Comparison of ENCODE assay signal across 17 cellular contexts in genomic region chr20:57583289-57584257, GRCh38. TPM values are rescaled to one million over a fixed set of nuclear protein-coding genes. Genes with fewer than 3 reads are reported as not detected.
DNase-seq lines count a peak whose midpoint lies in the region; ATAC-seq and TF ChIP-seq lines count a peak whose summit lies in the region.
"Had no signal": no experiment of that assay in that cellular context is flagged by ENCODE, and none has a peak within 500 bp of the region (broad histone marks: within the 10 kb centered on the region; RNA-seq: fewer than 3 reads in every experiment).

No MANE protein-coding gene starts in this region.

- H3K27me3 Mint-ChIP-seq in activated naive CD4-positive, alpha-beta T cell treated with anti-CD3 and anti-CD28 coated beads for 36 hours (ENCODE audit: low read depth): peaks cover 45% of the 10 kb centered on the region

- H3K4me3 Mint-ChIP-seq in activated naive CD4-positive, alpha-beta T cell treated with anti-CD3 and anti-CD28 coated beads for 36 hours: no peak overlapping the region
- H3K4me3 Mint-ChIP-seq: memory B cell had no signal

- ATAC-seq in left ventricle myocardium superior: no peak
- ATAC-seq in psoas muscle: no peak
- ATAC-seq in GM21390 (IDR thresholded peaks at IDR 0.05; ENCODE audit: unreplicated experiment): no peak
- ATAC-seq: activated naive CD4-positive, alpha-beta T cell treated with anti-CD3 and anti-CD28 coated beads, Interleukin-2, amount 50 U/mL, for 72 hours had no signal

- intact Hi-C loops in left ventricle myocardium superior (cut with micrococcal nuclease) (no loop called here), esophagus squamous epithelium (cut with DNase I) (no loop called here), psoas muscle (cut with DNase I) (no loop called here)
- intact Hi-C loops in activated naive CD4-positive, alpha-beta T cell treated with anti-CD3 and anti-CD28 coated beads for 36 hours (cut with micrococcal nuclease): no loop called here

- H3K4me3 ChIP-seq in right atrium auricular region (no peak overlapping the region), esophagus squamous epithelium (no peak overlapping the region), psoas muscle (no peak overlapping the region)

- H3K4me1 ChIP-seq in right atrium auricular region (no peaks in the 10 kb centered on the region), esophagus squamous epithelium (peaks cover 4 to 50% (median 14%) of the 10 kb centered on the region in 3 donors), psoas muscle (no peaks in the 10 kb centered on the region)

- no peak overlapping the region for H3K27ac Mint-ChIP-seq in activated naive CD4-positive, alpha-beta T cell treated with anti-CD3 and anti-CD28 coated beads for 36 hours
- H3K27ac Mint-ChIP-seq: activated naive CD4-positive, alpha-beta T cell treated with anti-CD3 and anti-CD28 coated beads, Interleukin-2, amount 50 U/mL, for 72 hours; memory B cell had no signal

- H3K9me3 ChIP-seq in right atrium auricular region: peaks cover 0 to 8% of the 10 kb centered on the region in 2 donors
- peaks cover 0 to 8% (median 7%) of the 10 kb centered on the region in 3 donors for H3K9me3 ChIP-seq in esophagus squamous epithelium
- H3K9me3 ChIP-seq in psoas muscle: no peaks in the 10 kb centered on the region

- WGBS in esophagus squamous epithelium, 2 donors: 85 to 90% methylated on average over 15 to 18 of the region's 18 CpGs
- 87 to 89% (median 88%) methylated on average over 18 of the region's 18 CpGs for WGBS in psoas muscle, 3 donors

- H3K27me3 ChIP-seq in right atrium auricular region (no peaks in the 10 kb centered on the region), esophagus squamous epithelium (peaks cover 0 to 41% (median 0%) of the 10 kb centered on the region in 4 donors), psoas muscle (ENCODE audit: insufficient read depth in 3 of 3, low read length in 2 of 3) (peaks cover 0 to 55% (median 7%) of the 10 kb centered on the region in 3 donors)

- TF ChIP-seq CTCF in right atrium auricular region (IDR thresholded peaks at IDR 0.05): no peak
- TF ChIP-seq CTCF in esophagus squamous epithelium (IDR thresholded peaks at IDR 0.05): no peak
- no peak for TF ChIP-seq CTCF in psoas muscle (IDR thresholded peaks at IDR 0.05)

- DNase-seq in right atrium auricular region (ENCODE audit: low spot score): no peak
- DNase-seq in left ventricle myocardium superior: no peak
- DNase-seq in esophagus squamous epithelium (lab: John Stamatoyannopoulos, UW): no peak
- no peak for DNase-seq in psoas muscle
- no peak for DNase-seq in activated naive CD4-positive, alpha-beta T cell treated with anti-CD3 and anti-CD28 coated beads for 36 hours
- DNase-seq in NCI-H748 (lab: John Stamatoyannopoulos, UW; ENCODE audit: unreplicated experiment): no peak
- DNase-seq in SW 1271 (lab: John Stamatoyannopoulos, UW): no peak
- DNase-seq: GOT3; KG1; NCI-H1417 treated with DMSO at 0.1 percent for 48 hours; stimulated activated CD4-positive, alpha-beta T cell treated with anti-CD3 and anti-CD28 coated beads, Interleukin-2, amount 100 ng/mL, for 48 hours had no signal

- no peak for TF ChIP-seq POLR2A in esophagus squamous epithelium (IDR thresholded peaks at IDR 0.05)

- peaks cover 4% of the 10 kb centered on the region for H3K9me3 Mint-ChIP-seq in activated naive CD4-positive, alpha-beta T cell treated with anti-CD3 and anti-CD28 coated beads for 36 hours
- H3K9me3 Mint-ChIP-seq: activated naive CD4-positive, alpha-beta T cell treated with anti-CD3 and anti-CD28 coated beads, Interleukin-2, amount 50 U/mL, for 72 hours; memory B cell had no signal

- peak overlapping the region; percentile 39 to 62 for H3K27ac ChIP-seq in right atrium auricular region
- peak overlapping the region; percentile 3 to 88 (median 62) for H3K27ac ChIP-seq in esophagus squamous epithelium
- peak overlapping the region; percentile 36 for H3K27ac ChIP-seq in psoas muscle

- H3K4me1 Mint-ChIP-seq in activated naive CD4-positive, alpha-beta T cell treated with anti-CD3 and anti-CD28 coated beads for 36 hours (ENCODE audit: low read depth): no peaks in the 10 kb centered on the region

- CTCF ChIA-PET in activated naive CD4-positive, alpha-beta T cell treated with anti-CD3 and anti-CD28 coated beads for 36 hours (lab: Charles Lee): interaction anchor here (1.3 to 1.6 kb wide), 3 partner anchors 13 to 81 kb away, joined by 3 to 5 read pairs (median 3); no protein-coding TSS in a partner anchor

- H3K36me3 Mint-ChIP-seq in activated naive CD4-positive, alpha-beta T cell treated with anti-CD3 and anti-CD28 coated beads for 36 hours (ENCODE audit: low read depth): no peaks in the 10 kb centered on the region
- H3K36me3 Mint-ChIP-seq: activated naive CD4-positive, alpha-beta T cell treated with anti-CD3 and anti-CD28 coated beads, Interleukin-2, amount 50 U/mL, for 72 hours had no signal

- no peaks in the 10 kb centered on the region for H3K36me3 ChIP-seq in right atrium auricular region
- H3K36me3 ChIP-seq in esophagus squamous epithelium: no peaks in the 10 kb centered on the region
- no peaks in the 10 kb centered on the region for H3K36me3 ChIP-seq in psoas muscle (ENCODE audit: insufficient read depth in 1 of 2, low read depth in 1 of 2)

RNA-seq across cellular contexts. Expression of gene PCK1, which starts 22.7 kb away (rescaled TPM):
- total RNA-seq in right atrium auricular region: 1 to 10 TPM in 1 of 2 donors, under 1 TPM in 1; 0.52 to 4.7 TPM
- total RNA-seq in left ventricle myocardium superior: 0.62 TPM
- total RNA-seq in esophagus squamous epithelium: 1 to 10 TPM in 1 of 4 donors, under 1 TPM in 3; 0.38 to 1.4 (median 0.65) TPM
- total RNA-seq in psoas muscle: under 1 TPM; 0.26 to 0.63 (median 0.38) TPM
- under 1 TPM; 0.24 to 0.81 (median 0.53) TPM for polyA plus RNA-seq in psoas muscle
- total RNA-seq in activated naive CD4-positive, alpha-beta T cell treated with anti-CD3 and anti-CD28 coated beads for 36 hours: not detected
- total RNA-seq: activated naive CD4-positive, alpha-beta T cell treated with anti-CD3 and anti-CD28 coated beads, Interleukin-2, amount 50 U/mL, for 72 hours; pulmonary artery endothelial cell had no signal
- polyA plus RNA-seq: fibroblast of lung had no signal

RNA-seq across cellular contexts. Expression of gene ZBP1, which starts 36.7 kb away (rescaled TPM):
- total RNA-seq in right atrium auricular region (not detected), left ventricle myocardium superior (0.15 TPM), esophagus squamous epithelium (1 to 10 TPM in 1 of 4 donors, under 1 TPM in 3; 0.08 to 1.7 (median 0.23) TPM), psoas muscle (under 1 TPM in 2 of 4 donors, not detected in 2; 0.24 to 0.50 TPM)
- polyA plus RNA-seq in psoas muscle: under 1 TPM; 0.07 to 0.20 (median 0.17) TPM
- under 1 TPM in 1 of 2 experiments, not detected in 1; 0.14 TPM for total RNA-seq in activated naive CD4-positive, alpha-beta T cell treated with anti-CD3 and anti-CD28 coated beads for 36 hours
- total RNA-seq: fibroblast of lung, pulmonary artery endothelial cell had no signal
- polyA plus RNA-seq: fibroblast of lung had no signal

RNA-seq across cellular contexts. Expression of gene CTCFL, which starts 58.6 kb away (rescaled TPM):
- total RNA-seq in right atrium auricular region (not detected), left ventricle myocardium superior (not detected), esophagus squamous epithelium (under 1 TPM in 1 of 4 donors, not detected in 3; 0.19 TPM), psoas muscle (not detected)
- polyA plus RNA-seq in psoas muscle: not detected
- total RNA-seq in activated naive CD4-positive, alpha-beta T cell treated with anti-CD3 and anti-CD28 coated beads for 36 hours: not detected
- total RNA-seq: activated naive CD4-positive, alpha-beta T cell treated with anti-CD3 and anti-CD28 coated beads, Interleukin-2, amount 50 U/mL, for 72 hours; cerebellum; fibroblast of lung; pulmonary artery endothelial cell had no signal
- polyA plus RNA-seq: fibroblast of lung had no signal
